ENCODE assay signal across 1 cellular context in genomic region chr2:213227458-213227857, GRCh38.
TF ChIP-seq lines count a peak whose summit lies in the region.

No MANE protein-coding gene starts in this region.

TF ChIP-seq in GM23338, 12 proteins besides CTCF, POLR2A, EP300 and RAD21 (continued from another document):
- TF ChIP-seq ZNF462 (CRISPR knock-in tag; IDR thresholded peaks at IDR 0.05) (no peak), ETS1 (IDR thresholded peaks at IDR 0.05) (no peak), EZH2 (IDR thresholded peaks at IDR 0.05; ENCODE audit: low read depth, unreplicated experiment) (no peak), STAT1 (IDR thresholded peaks at IDR 0.05; ENCODE audit: unreplicated experiment) (no peak), REST (IDR thresholded peaks at IDR 0.05; ENCODE audit: unreplicated experiment) (no peak), ZNF114 (CRISPR knock-in tag; IDR thresholded peaks at IDR 0.05) (no peak)
TF ChIP-seq in GM23338: peak in this region for 0.
